ENCODE assay signal across 23 cellular contexts in genomic region chr1:78721136-78721535, GRCh38.
DNase-seq lines count a peak whose midpoint lies in the region; ATAC-seq lines count a peak whose summit lies in the region.
"Had no signal": no experiment of that assay in that cellular context is flagged by ENCODE, and none has a peak within 500 bp of the region (broad histone marks: within the 10 kb centered on the region; RNA-seq: fewer than 3 reads in every experiment).

No MANE protein-coding gene starts in this region.

- ATAC-seq in GM19023 (IDR thresholded peaks at IDR 0.05; ENCODE audit: unreplicated experiment) (peak; percentile 87), HG02759 (IDR thresholded peaks at IDR 0.05; ENCODE audit: unreplicated experiment) (peak; percentile 48), HG03354 (IDR thresholded peaks at IDR 0.05; ENCODE audit: poor library complexity, severe bottlenecking, unreplicated experiment) (peak; percentile 66)
- no peak for ATAC-seq in activated CD4-positive, CD25-positive, alpha-beta regulatory T cell treated with anti-CD3 and anti-CD28 coated beads, Interleukin-2, amount 50 U/mL, for 24 hours
- ATAC-seq in stimulated activated naive CD8-positive, alpha-beta T cell treated with anti-CD3 and anti-CD28 coated beads, Interleukin-15, amount 100 ng/mL, for 72 hours = no peak
- ATAC-seq: activated T-helper 17 cell treated with anti-CD3 and anti-CD28 coated beads, Interleukin-2, amount 50 U/mL, for 72 hours; Panc1 had no signal

- no peak overlapping the region for H3K27ac Mint-ChIP-seq in stimulated activated naive CD8-positive, alpha-beta T cell treated with anti-CD3 and anti-CD28 coated beads, Interleukin-15, amount 100 ng/mL, for 72 hours
- H3K27ac Mint-ChIP-seq: activated B cell treated with CpG ODN at 0.5 μM for 24 hours; activated naive CD8-positive, alpha-beta T cell treated with anti-CD3 and anti-CD28 coated beads for 36 hours; activated T-helper 17 cell treated with anti-CD3 and anti-CD28 coated beads, Interleukin-2, amount 50 U/mL, for 72 hours; neural progenitor cell; progenitor cell of endocrine pancreas had no signal

- H3K4me1 Mint-ChIP-seq in stimulated activated naive CD8-positive, alpha-beta T cell treated with anti-CD3 and anti-CD28 coated beads, Interleukin-15, amount 100 ng/mL, for 72 hours = no peaks in the 10 kb centered on the region
- H3K4me1 Mint-ChIP-seq: activated B cell treated with CpG ODN at 0.5 μM for 24 hours; activated naive CD8-positive, alpha-beta T cell treated with anti-CD3 and anti-CD28 coated beads for 36 hours; activated T-helper 17 cell treated with anti-CD3 and anti-CD28 coated beads, Interleukin-2, amount 50 U/mL, for 72 hours; central memory CD8-positive, alpha-beta T cell had no signal

- H3K9me3 Mint-ChIP-seq in stimulated activated naive CD8-positive, alpha-beta T cell treated with anti-CD3 and anti-CD28 coated beads, Interleukin-15, amount 100 ng/mL, for 72 hours = no peaks in the 10 kb centered on the region
- H3K9me3 Mint-ChIP-seq: activated B cell treated with CpG ODN at 0.5 μM for 24 hours; activated naive CD8-positive, alpha-beta T cell treated with anti-CD3 and anti-CD28 coated beads for 36 hours; activated T-helper 17 cell treated with anti-CD3 and anti-CD28 coated beads, Interleukin-2, amount 50 U/mL, for 72 hours; central memory CD8-positive, alpha-beta T cell; neural progenitor cell had no signal

- H3K4me3 Mint-ChIP-seq in stimulated activated naive CD8-positive, alpha-beta T cell treated with anti-CD3 and anti-CD28 coated beads, Interleukin-15, amount 100 ng/mL, for 72 hours = no peak overlapping the region
- H3K4me3 Mint-ChIP-seq: activated B cell treated with CpG ODN at 0.5 μM for 24 hours; activated naive CD8-positive, alpha-beta T cell treated with anti-CD3 and anti-CD28 coated beads for 36 hours; activated T-helper 17 cell treated with anti-CD3 and anti-CD28 coated beads, Interleukin-2, amount 50 U/mL, for 72 hours; central memory CD8-positive, alpha-beta T cell; neural progenitor cell had no signal

- H3K27me3 Mint-ChIP-seq in stimulated activated naive CD8-positive, alpha-beta T cell treated with anti-CD3 and anti-CD28 coated beads, Interleukin-15, amount 100 ng/mL, for 72 hours = no peaks in the 10 kb centered on the region
- H3K27me3 Mint-ChIP-seq: central memory CD8-positive, alpha-beta T cell; progenitor cell of endocrine pancreas had no signal

- DNase-seq in NCI-H1694 (lab: John Stamatoyannopoulos, UW) = no peak
- DNase-seq in stimulated activated naive CD8-positive, alpha-beta T cell treated with anti-CD3 and anti-CD28 coated beads, Interleukin-15, amount 100 ng/mL, for 72 hours = no peak
- no peak for DNase-seq in retina
- DNase-seq: activated B cell treated with CpG ODN at 0.5 μM for 24 hours; activated CD4-positive, alpha-beta T cell treated with anti-CD3 and anti-CD28 coated beads, Interleukin-2, amount 50 U/mL, for 48 hours; activated CD8-positive, alpha-beta memory T cell treated with anti-CD3 and anti-CD28 coated beads, Interleukin-2, amount 50 U/mL, for 48 hours; activated naive CD8-positive, alpha-beta T cell treated with anti-CD3 and anti-CD28 coated beads for 36 hours; GM23248; head of caudate nucleus; mammary epithelial cell; NCI-H1417 treated with DMSO at 0.1 percent for 48 hours; NCI-H510A treated with DMSO at 0.1 percent for 48 hours; SHP77 treated with DMSO at 0.1 percent for 48 hours; T1000 had no signal

Comparison
In these comparisons a context has a peak if more than half of its experiments do, and no peak if none do; other contexts are left out.
1. ATAC-seq: peak in GM19023 (single experiment), HG02759 (single experiment) and HG03354 (single experiment); none in activated CD4-positive, CD25-positive, alpha-beta regulatory T cell treated with anti-CD3 and anti-CD28 coated beads, Interleukin-2, amount 50 U/mL, for 24 hours (0 of 2) and stimulated activated naive CD8-positive, alpha-beta T cell treated with anti-CD3 and anti-CD28 coated beads, Interleukin-15, amount 100 ng/mL, for 72 hours (single experiment).